Comparison of ENCODE assay signal across 10 cellular contexts in genomic region chr10:55233505-55233904, GRCh38.
A peak's percentile ranks its signal among the peaks of the same experiment; 100 is the strongest.
DNase-seq lines count a peak whose midpoint lies in the region; ATAC-seq lines count a peak whose summit lies in the region.
"Had no signal": no experiment of that assay in that cellular context is flagged by ENCODE, and none has a peak within 500 bp of the region (broad histone marks: within the 10 kb centered on the region; RNA-seq: fewer than 3 reads in every experiment).

No MANE protein-coding gene starts in this region.

- H3K4me3 ChIP-seq in MG63 = peak overlapping the region; percentile 46
- H3K4me3 ChIP-seq: esophagus muscularis mucosa had no signal

- H3K36me3 ChIP-seq in MG63 = no peaks in the 10 kb centered on the region
- H3K36me3 ChIP-seq: esophagus muscularis mucosa had no signal

- H3K4me3 Mint-ChIP-seq in immature natural killer cell = peak overlapping the region in 1 of 5 donors; percentile 71
- H3K4me3 Mint-ChIP-seq: activated T-cell treated with anti-CD3 and anti-CD28 coated beads, Interleukin-2, amount 50 U/mL, for 72 hours had no signal

- H3K36me3 Mint-ChIP-seq in immature natural killer cell = no peaks in the 10 kb centered on the region

- H3K27me3 Mint-ChIP-seq in immature natural killer cell (ENCODE audit: low read depth in 3 of 3) = peaks cover 0 to 2% (median 0%) of the 10 kb centered on the region in 3 donors

- no peak for DNase-seq in MG63
- DNase-seq in immature natural killer cell = no peak
- DNase-seq in T1000 (lab: John Stamatoyannopoulos, UW) = no peak
- DNase-seq in stimulated activated CD4-positive, alpha-beta T cell treated with anti-CD3 and anti-CD28 coated beads, Interleukin-12 subunit alpha, Interleukin-12 subunit beta, amount 100 ng/mL, for 4 hours = no peak
- no peak for DNase-seq in T-helper 1 cell
- DNase-seq: activated T-cell treated with anti-CD3 and anti-CD28 coated beads, Interleukin-2, amount 50 U/mL, for 72 hours had no signal

- peaks cover 1 to 16% (median 9%) of the 10 kb centered on the region in 6 donors for H3K9me3 Mint-ChIP-seq in immature natural killer cell

- H3K27ac Mint-ChIP-seq in immature natural killer cell = no peak overlapping the region
- H3K27ac Mint-ChIP-seq: activated T-cell treated with anti-CD3 and anti-CD28 coated beads, Interleukin-2, amount 50 U/mL, for 72 hours had no signal

- ATAC-seq in GM18502 (IDR thresholded peaks at IDR 0.05; ENCODE audit: poor library complexity, unreplicated experiment) (peak; percentile 99), GM21367 (IDR thresholded peaks at IDR 0.05; ENCODE audit: unreplicated experiment) (peak; percentile 98), HG02981 (IDR thresholded peaks at IDR 0.05; ENCODE audit: unreplicated experiment) (peak; percentile 94)
- ATAC-seq: activated T-cell treated with anti-CD3 and anti-CD28 coated beads, Interleukin-2, amount 50 U/mL, for 72 hours had no signal

- H3K9me3 ChIP-seq in MG63 = no peaks in the 10 kb centered on the region
- H3K9me3 ChIP-seq: esophagus muscularis mucosa had no signal

- H3K4me1 Mint-ChIP-seq in immature natural killer cell = peaks cover 0 to 7% of the 10 kb centered on the region in 2 donors

- no peaks in the 10 kb centered on the region for H3K27me3 ChIP-seq in MG63
- H3K27me3 ChIP-seq: esophagus muscularis mucosa had no signal
